In genomic region chr12:96035283-96036236, GRCh38 we compare ENCODE assay signal across 1 cellular context.
TF ChIP-seq lines count a peak whose summit lies in the region.

TSS of gene LTA4H (minus strand) at chr12:96035587. CDS start at chr12:96035519, 68 bp downstream.

TF ChIP-seq in K562, 482 proteins besides CTCF, POLR2A, EP300 and RAD21 (continued from another document and continues in another):
- TF ChIP-seq HMGXB4 (CRISPR knock-in tag; IDR thresholded peaks at IDR 0.05) = 0 out of 2 replicates have a peak, but pooled peaks have one; percentile 51
- TF ChIP-seq FOXA3 (CRISPR knock-in tag; conservative IDR thresholded peaks at IDR 0.05 in 1 of 2, IDR thresholded peaks at IDR 0.05 in 1 of 2) = 0 out of 4 replicates have a peak, but pooled peaks have one; percentile 22 to 29
- peak in 1 of 2 experiments; percentile 65 for TF ChIP-seq NCOA2 (IDR thresholded peaks at IDR 0.05; ENCODE audit: partially characterized antibody in 2 of 2)
- peak; percentile 87; the same call in 1 of the 2 replicates for TF ChIP-seq ZNF584 (CRISPR knock-in tag; IDR thresholded peaks at IDR 0.05; ENCODE audit: low read depth)
- TF ChIP-seq ZNF507 (tag; conservative IDR thresholded peaks at IDR 0.05) = no peak
- TF ChIP-seq CHAMP1 (IDR thresholded peaks at IDR 0.05) = peak; percentile 46; the same call in 1 of the 2 replicates
- TF ChIP-seq RCOR1 (IDR thresholded peaks at IDR 0.05; ENCODE audit: borderline replicate concordance in 1 of 2, low read depth in 2 of 2, low read length in 2 of 2) = peak in 1 of 2 experiments; percentile 17; a peak in 1 of 4 replicates
- TF ChIP-seq ZNF217 (CRISPR knock-in tag; IDR thresholded peaks at IDR 0.05) = no peak
- TF ChIP-seq ZBTB40 (IDR thresholded peaks at IDR 0.05) = peak; percentile 91
- TF ChIP-seq ZBTB40 (CRISPR knock-in tag; IDR thresholded peaks at IDR 0.05) = no peak
- TF ChIP-seq ZBTB34 (CRISPR knock-in tag; IDR thresholded peaks at IDR 0.05) = no peak
- peak in 1 of 2 experiments; percentile 23; a peak in 1 of 4 replicates for TF ChIP-seq ZMIZ1 (IDR thresholded peaks at IDR 0.05; ENCODE audit: low read depth in 2 of 2, low read length in 2 of 2)
- no peak for TF ChIP-seq CUX1 (CRISPR knock-in tag; IDR thresholded peaks at IDR 0.05)
- peak; percentile 87 for TF ChIP-seq NBN (IDR thresholded peaks at IDR 0.05; ENCODE audit: low read depth)
- no peak for TF ChIP-seq MECOM (CRISPR knock-in tag; IDR thresholded peaks at IDR 0.05)
- peak; percentile 86 to 89 for TF ChIP-seq HDAC1 (IDR thresholded peaks at IDR 0.05)
- TF ChIP-seq ATF6 (CRISPR knock-in tag; IDR thresholded peaks at IDR 0.05) = no peak
- no peak for TF ChIP-seq ARID3A (IDR thresholded peaks at IDR 0.05; ENCODE audit: borderline replicate concordance, low read depth, low read length)
- no peak for TF ChIP-seq ADNP (tag; IDR thresholded peaks at IDR 0.05)
- TF ChIP-seq HLTF (IDR thresholded peaks at IDR 0.05) = peak; percentile 81
